ENCODE assay signal across 10 cellular contexts in the genomic region with DNA sequence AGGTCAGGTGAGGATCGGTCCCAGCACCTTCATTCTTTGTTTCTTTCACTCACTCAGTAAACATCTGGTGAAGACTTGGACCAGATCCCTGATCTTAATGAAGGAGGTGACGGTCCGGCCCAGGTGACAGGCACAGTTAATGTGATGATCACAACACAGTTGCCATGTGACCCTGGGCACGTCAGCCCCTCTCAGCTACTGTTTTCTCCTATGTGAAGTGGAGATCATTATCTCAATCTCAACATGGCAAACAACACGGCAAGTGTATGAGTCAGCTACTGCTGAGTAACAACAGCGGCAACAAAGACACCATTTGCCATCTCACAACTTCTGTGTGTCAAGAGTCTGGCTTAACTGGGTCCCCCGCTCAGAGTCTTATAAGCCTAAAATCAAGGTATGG.
A peak's percentile ranks its signal among the peaks of the same experiment; 100 is the strongest.
DNase-seq lines count a peak whose midpoint lies in the region; ATAC-seq and TF ChIP-seq lines count a peak whose summit lies in the region.
"Had no signal": no experiment of that assay in that cellular context is flagged by ENCODE, and none has a peak within 500 bp of the region (broad histone marks: within the 10 kb centered on the region; RNA-seq: fewer than 3 reads in every experiment).

No MANE protein-coding gene starts in this region.

- H3K9me3 ChIP-seq in DND-41 (ENCODE audit: insufficient read depth, low read length, severe bottlenecking), result peaks cover 6% of the 10 kb centered on the region
- H3K9me3 ChIP-seq in OCI-LY1 (ENCODE audit: low read length), result no peaks in the 10 kb centered on the region
- H3K9me3 ChIP-seq in endocrine pancreas (ENCODE audit: control insufficient read depth, low read length), result no peaks in the 10 kb centered on the region
- H3K9me3 ChIP-seq in gastrocnemius medialis, result peaks cover 0 to 7% (median 0%) of the 10 kb centered on the region in 3 donors

- H3K4me1 ChIP-seq in DND-41 (ENCODE audit: insufficient read depth, low read length) (peaks cover 25% of the 10 kb centered on the region), OCI-LY1 (ENCODE audit: insufficient read depth, low read length, severe bottlenecking) (peaks cover 65% of the 10 kb centered on the region), endocrine pancreas (ENCODE audit: control insufficient read depth, insufficient read depth, low read length) (no peaks in the 10 kb centered on the region), gastrocnemius medialis (peaks cover 19 to 24% of the 10 kb centered on the region in 2 donors)

- ATAC-seq in DND-41 (ENCODE audit: insufficient read depth, low read depth) (0 out of 3 replicates have a peak, but pooled peaks have one; percentile 5), gastrocnemius medialis (no peak), HG03457 (IDR thresholded peaks at IDR 0.05; ENCODE audit: unreplicated experiment) (no peak), GM21528 (IDR thresholded peaks at IDR 0.05; ENCODE audit: low FRiP score, unreplicated experiment) (no peak)

- H3K79me2 ChIP-seq in DND-41 (ENCODE audit: insufficient read depth, low read length), result no peaks in the 10 kb centered on the region
- H3K79me2 ChIP-seq in OCI-LY1 (ENCODE audit: insufficient read depth, low read length), result no peaks in the 10 kb centered on the region

- peak overlapping the region; percentile 76 for H3K27ac ChIP-seq in DND-41 (ENCODE audit: low read length)
- H3K27ac ChIP-seq in OCI-LY1 (ENCODE audit: low read depth, low read length, poor library complexity, severe bottlenecking), result peak overlapping the region; percentile 96
- peak overlapping the region; percentile 81 to 94 (median 88) for H3K27ac ChIP-seq in gastrocnemius medialis
- H3K27ac ChIP-seq: VCaP had no signal

- H3K9me2 ChIP-seq in OCI-LY1 (ENCODE audit: low read depth, low read length), result no peaks in the 10 kb centered on the region

- H3K4me2 ChIP-seq in DND-41 (ENCODE audit: insufficient read depth, low read length) (peak overlapping the region; percentile 1; the same call in 1 of the 2 replicates), OCI-LY1 (ENCODE audit: low read length) (peak overlapping the region; percentile 48; the same call in 1 of the 2 replicates)

- no peak for TF ChIP-seq POLR2A in gastrocnemius medialis (IDR thresholded peaks at IDR 0.05)

- in situ Hi-C loops in gastrocnemius medialis (cut with MboI; ENCODE audit: low sequenced_read_pairs in 4 of 4), result no loop called here
- in situ Hi-C loops in GM13977 (cut with MboI; ENCODE audit: low pct_unique_long_range_greater_than_20kb, low sequenced_read_pairs, unreplicated experiment), result loop anchor here (25.0 kb wide), 1 partner anchor 466 kb away; a partner anchor contains a TSS

- no peak overlapping the region for H3K4me3 ChIP-seq in DND-41 (ENCODE audit: low read depth in 1 of 2, low read length in 2 of 2)
- no peak overlapping the region for H3K4me3 ChIP-seq in OCI-LY1 (ENCODE audit: low read depth, low read length, poor library complexity, severe bottlenecking)
- H3K4me3 ChIP-seq in endocrine pancreas (ENCODE audit: control insufficient read depth, insufficient read depth, low read length), result no peak overlapping the region
- no peak overlapping the region for H3K4me3 ChIP-seq in gastrocnemius medialis

- H4K20me1 ChIP-seq in DND-41 (ENCODE audit: insufficient read depth, low read length) (no peaks in the 10 kb centered on the region), OCI-LY1 (ENCODE audit: insufficient read depth, low read length) (no peaks in the 10 kb centered on the region)

- no peak overlapping the region for H2AFZ ChIP-seq in DND-41 (ENCODE audit: low read depth, low read length)
- H2AFZ ChIP-seq in OCI-LY1 (ENCODE audit: low read length), result no peak overlapping the region

- DNase-seq in DND-41, result no peak
- DNase-seq in gastrocnemius medialis, result no peak
- no peak for DNase-seq in stimulated activated CD4-positive, alpha-beta T cell treated with anti-CD3 and anti-CD28 coated beads, Interleukin-4, amount 100 ng/mL, for 1 hour
- DNase-seq in GM13977 (ENCODE audit: low spot score), result no peak
- DNase-seq: NCI-H1694 had no signal

- 0 out of 2 replicates have a peak, but pooled peaks cover 3% of the 10 kb centered on the region for H3F3A ChIP-seq in OCI-LY1 (ENCODE audit: insufficient read depth, low read length)

- H3K27me3 ChIP-seq in DND-41 (ENCODE audit: insufficient read depth, low read length, poor library complexity) (no peaks in the 10 kb centered on the region), OCI-LY1 (ENCODE audit: insufficient read depth, low read length) (no peaks in the 10 kb centered on the region), endocrine pancreas (ENCODE audit: control insufficient read depth, insufficient read depth, low read length) (no peaks in the 10 kb centered on the region), gastrocnemius medialis (no peaks in the 10 kb centered on the region)

- H3K9ac ChIP-seq in DND-41 (ENCODE audit: low read depth, low read length) (peak overlapping the region; percentile 22), OCI-LY1 (ENCODE audit: low read length) (peak overlapping the region; percentile 38; the same call in 1 of the 2 replicates), endocrine pancreas (ENCODE audit: control insufficient read depth, insufficient read depth, low read length) (peak overlapping the region; percentile 32)

- H3K36me3 ChIP-seq in DND-41 (ENCODE audit: insufficient read depth, low read length) (no peaks in the 10 kb centered on the region), OCI-LY1 (ENCODE audit: insufficient read depth, low read length) (peaks cover 5% of the 10 kb centered on the region; the same call in 1 of the 2 replicates), endocrine pancreas (ENCODE audit: control insufficient read depth, insufficient read depth, low read length) (no peaks in the 10 kb centered on the region), gastrocnemius medialis (no peaks in the 10 kb centered on the region)

- intact Hi-C loops in gastrocnemius medialis (cut with DNase I; ENCODE audit: low total_unique reads), result loop anchor here (1.0 to 5.0 kb wide), 3 partner anchors 49 to 566 kb away; no protein-coding TSS in a partner anchor

- no peak for TF ChIP-seq CTCF in DND-41 (IDR thresholded peaks at IDR 0.05; ENCODE audit: borderline replicate concordance, extremely low read depth, low read length, poor library complexity, severe bottlenecking)
- no peak for TF ChIP-seq CTCF in OCI-LY1 (IDR thresholded peaks at IDR 0.05; ENCODE audit: low read length)
- no peak for TF ChIP-seq CTCF in gastrocnemius medialis (IDR thresholded peaks at IDR 0.05 in 4 of 5, conservative IDR thresholded peaks at IDR 0.05 in 1 of 5)
- TF ChIP-seq CTCF in GM13977 (IDR thresholded peaks at IDR 0.05; ENCODE audit: extremely low read depth, insufficient read depth, missing control alignments), result no peak
